In genomic region chr2:238797537-238797936, GRCh38 we compare ENCODE assay signal across 1 cellular context.
TF ChIP-seq lines count a peak whose summit lies in the region.

No MANE protein-coding gene starts in this region.

TF ChIP-seq in GM23338, 12 proteins besides CTCF, POLR2A, EP300 and RAD21:
- no peak for TF ChIP-seq JUNB (IDR thresholded peaks at IDR 0.05; ENCODE audit: unreplicated experiment)
- TF ChIP-seq, protein P1, sequence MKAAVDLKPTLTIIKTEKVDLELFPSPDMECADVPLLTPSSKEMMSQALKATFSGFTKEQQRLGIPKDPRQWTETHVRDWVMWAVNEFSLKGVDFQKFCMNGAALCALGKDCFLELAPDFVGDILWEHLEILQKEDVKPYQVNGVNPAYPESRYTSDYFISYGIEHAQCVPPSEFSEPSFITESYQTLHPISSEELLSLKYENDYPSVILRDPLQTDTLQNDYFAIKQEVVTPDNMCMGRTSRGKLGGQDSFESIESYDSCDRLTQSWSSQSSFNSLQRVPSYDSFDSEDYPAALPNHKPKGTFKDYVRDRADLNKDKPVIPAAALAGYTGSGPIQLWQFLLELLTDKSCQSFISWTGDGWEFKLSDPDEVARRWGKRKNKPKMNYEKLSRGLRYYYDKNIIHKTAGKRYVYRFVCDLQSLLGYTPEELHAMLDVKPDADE (IDR thresholded peaks at IDR 0.05), result no peak
- no peak for TF ChIP-seq EZH2phosphoT487 (IDR thresholded peaks at IDR 0.05; ENCODE audit: unreplicated experiment)
- TF ChIP-seq ZNF331 (CRISPR knock-in tag; IDR thresholded peaks at IDR 0.05; ENCODE audit: low read depth), result no peak
- TF ChIP-seq, protein P2, sequence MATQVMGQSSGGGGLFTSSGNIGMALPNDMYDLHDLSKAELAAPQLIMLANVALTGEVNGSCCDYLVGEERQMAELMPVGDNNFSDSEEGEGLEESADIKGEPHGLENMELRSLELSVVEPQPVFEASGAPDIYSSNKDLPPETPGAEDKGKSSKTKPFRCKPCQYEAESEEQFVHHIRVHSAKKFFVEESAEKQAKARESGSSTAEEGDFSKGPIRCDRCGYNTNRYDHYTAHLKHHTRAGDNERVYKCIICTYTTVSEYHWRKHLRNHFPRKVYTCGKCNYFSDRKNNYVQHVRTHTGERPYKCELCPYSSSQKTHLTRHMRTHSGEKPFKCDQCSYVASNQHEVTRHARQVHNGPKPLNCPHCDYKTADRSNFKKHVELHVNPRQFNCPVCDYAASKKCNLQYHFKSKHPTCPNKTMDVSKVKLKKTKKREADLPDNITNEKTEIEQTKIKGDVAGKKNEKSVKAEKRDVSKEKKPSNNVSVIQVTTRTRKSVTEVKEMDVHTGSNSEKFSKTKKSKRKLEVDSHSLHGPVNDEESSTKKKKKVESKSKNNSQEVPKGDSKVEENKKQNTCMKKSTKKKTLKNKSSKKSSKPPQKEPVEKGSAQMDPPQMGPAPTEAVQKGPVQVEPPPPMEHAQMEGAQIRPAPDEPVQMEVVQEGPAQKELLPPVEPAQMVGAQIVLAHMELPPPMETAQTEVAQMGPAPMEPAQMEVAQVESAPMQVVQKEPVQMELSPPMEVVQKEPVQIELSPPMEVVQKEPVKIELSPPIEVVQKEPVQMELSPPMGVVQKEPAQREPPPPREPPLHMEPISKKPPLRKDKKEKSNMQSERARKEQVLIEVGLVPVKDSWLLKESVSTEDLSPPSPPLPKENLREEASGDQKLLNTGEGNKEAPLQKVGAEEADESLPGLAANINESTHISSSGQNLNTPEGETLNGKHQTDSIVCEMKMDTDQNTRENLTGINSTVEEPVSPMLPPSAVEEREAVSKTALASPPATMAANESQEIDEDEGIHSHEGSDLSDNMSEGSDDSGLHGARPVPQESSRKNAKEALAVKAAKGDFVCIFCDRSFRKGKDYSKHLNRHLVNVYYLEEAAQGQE (IDR thresholded peaks at IDR 0.05; ENCODE audit: unreplicated experiment), result no peak
- no peak for TF ChIP-seq POLR2AphosphoS5 (IDR thresholded peaks at IDR 0.05; ENCODE audit: low read depth)
- no peak for TF ChIP-seq EZH2 (IDR thresholded peaks at IDR 0.05; ENCODE audit: low read depth, unreplicated experiment)
- no peak for TF ChIP-seq CREB1 (CRISPR knock-in tag; IDR thresholded peaks at IDR 0.05; ENCODE audit: low read depth)
- no peak for TF ChIP-seq NANOG (IDR thresholded peaks at IDR 0.05; ENCODE audit: borderline replicate concordance)
- no peak for TF ChIP-seq ZNF462 (CRISPR knock-in tag; IDR thresholded peaks at IDR 0.05)
- TF ChIP-seq ZNF114 (CRISPR knock-in tag; IDR thresholded peaks at IDR 0.05), result no peak
- TF ChIP-seq STAT1 (IDR thresholded peaks at IDR 0.05; ENCODE audit: unreplicated experiment), result no peak
TF ChIP-seq in GM23338: peak in this region for 0.
